In genomic region chr5:107607656-107608368, GRCh38 we compare ENCODE assay signal across 1 cellular context.
TF ChIP-seq lines count a peak whose summit lies in the region.

No MANE protein-coding gene starts in this region.

TF ChIP-seq in GM12878, 131 proteins besides CTCF, POLR2A, EP300 and RAD21 (continued from another document):
- TF ChIP-seq, protein P1, sequence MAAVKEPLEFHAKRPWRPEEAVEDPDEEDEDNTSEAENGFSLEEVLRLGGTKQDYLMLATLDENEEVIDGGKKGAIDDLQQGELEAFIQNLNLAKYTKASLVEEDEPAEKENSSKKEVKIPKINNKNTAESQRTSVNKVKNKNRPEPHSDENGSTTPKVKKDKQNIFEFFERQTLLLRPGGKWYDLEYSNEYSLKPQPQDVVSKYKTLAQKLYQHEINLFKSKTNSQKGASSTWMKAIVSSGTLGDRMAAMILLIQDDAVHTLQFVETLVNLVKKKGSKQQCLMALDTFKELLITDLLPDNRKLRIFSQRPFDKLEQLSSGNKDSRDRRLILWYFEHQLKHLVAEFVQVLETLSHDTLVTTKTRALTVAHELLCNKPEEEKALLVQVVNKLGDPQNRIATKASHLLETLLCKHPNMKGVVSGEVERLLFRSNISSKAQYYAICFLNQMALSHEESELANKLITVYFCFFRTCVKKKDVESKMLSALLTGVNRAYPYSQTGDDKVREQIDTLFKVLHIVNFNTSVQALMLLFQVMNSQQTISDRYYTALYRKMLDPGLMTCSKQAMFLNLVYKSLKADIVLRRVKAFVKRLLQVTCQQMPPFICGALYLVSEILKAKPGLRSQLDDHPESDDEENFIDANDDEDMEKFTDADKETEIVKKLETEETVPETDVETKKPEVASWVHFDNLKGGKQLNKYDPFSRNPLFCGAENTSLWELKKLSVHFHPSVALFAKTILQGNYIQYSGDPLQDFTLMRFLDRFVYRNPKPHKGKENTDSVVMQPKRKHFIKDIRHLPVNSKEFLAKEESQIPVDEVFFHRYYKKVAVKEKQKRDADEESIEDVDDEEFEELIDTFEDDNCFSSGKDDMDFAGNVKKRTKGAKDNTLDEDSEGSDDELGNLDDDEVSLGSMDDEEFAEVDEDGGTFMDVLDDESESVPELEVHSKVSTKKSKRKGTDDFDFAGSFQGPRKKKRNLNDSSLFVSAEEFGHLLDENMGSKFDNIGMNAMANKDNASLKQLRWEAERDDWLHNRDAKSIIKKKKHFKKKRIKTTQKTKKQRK (IDR thresholded peaks at IDR 0.05; ENCODE audit: low read depth, low read length), result no peak
- no peak for TF ChIP-seq SMAD1 (IDR thresholded peaks at IDR 0.05; ENCODE audit: low read depth, partially characterized antibody)
